Comparison of ENCODE assay signal across 18 cellular contexts in the genomic region with DNA sequence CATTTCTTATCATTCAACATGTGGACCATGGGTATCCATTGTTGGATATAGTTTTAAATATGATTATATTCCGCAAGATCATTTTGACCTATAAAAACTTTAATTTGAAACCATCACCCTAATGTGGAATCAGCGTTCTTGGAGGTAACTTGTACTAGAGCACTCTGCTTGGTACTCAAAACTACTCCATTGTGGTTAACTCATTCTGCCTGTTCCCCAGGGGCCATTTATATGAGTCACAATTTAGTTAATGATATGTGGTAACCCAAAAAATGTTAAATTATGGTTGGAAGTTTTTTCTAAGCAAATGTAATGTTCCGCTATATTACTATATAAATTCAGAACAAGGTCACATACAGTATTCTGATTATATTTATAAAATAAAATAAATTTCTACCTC.
"Had no signal": no experiment of that assay in that cellular context is flagged by ENCODE, and none has a peak within 500 bp of the region (broad histone marks: within the 10 kb centered on the region; RNA-seq: fewer than 3 reads in every experiment).

No MANE protein-coding gene starts in this region.

- H3K27ac ChIP-seq: tibial nerve, uterus had no signal

- H3K4me3 ChIP-seq: tibial nerve, uterus had no signal

- FAIRE-seq: bronchial epithelial cell, islet of Langerhans, TTC549 had no signal

- H3K27me3 ChIP-seq: tibial nerve, uterus had no signal

- H3K9me3 ChIP-seq: tibial nerve, uterus had no signal

- H3K4me1 ChIP-seq: uterus had no signal

- DNase-seq: activated CD4-positive, alpha-beta T cell treated with anti-CD3 and anti-CD28 coated beads, Interleukin-2, amount 10 ng/mL, durations not matched to agents 7 days and 5 days; activated CD4-positive, CD25-positive, alpha-beta regulatory T cell; activated CD8-positive, alpha-beta memory T cell treated with anti-CD3 and anti-CD28 coated beads, Interleukin-2, amount 50 U/mL, for 48 hours; activated gamma-delta T cell; activated T-cell treated with anti-CD3 and anti-CD28 coated beads, Interleukin-2, amount 50 U/mL, for 72 hours; amygdala; mammary epithelial cell; stimulated activated CD4-positive, alpha-beta T cell treated with anti-CD3 and anti-CD28 coated beads, Interleukin-15, amount 100 ng/mL, for 24 hours; stimulated activated CD4-positive, alpha-beta T cell treated with anti-CD3 and anti-CD28 coated beads, Interleukin-4, amount 100 ng/mL, for 1 hour; stimulated activated naive CD4-positive, alpha-beta T cell; substantia nigra; T-helper 2 cell; uterus had no signal

- H3K36me3 ChIP-seq: tibial nerve, uterus had no signal

- ATAC-seq: activated T-cell treated with anti-CD3 and anti-CD28 coated beads, Interleukin-2, amount 50 U/mL, for 72 hours; left lobe of liver had no signal
